In the genomic region with DNA sequence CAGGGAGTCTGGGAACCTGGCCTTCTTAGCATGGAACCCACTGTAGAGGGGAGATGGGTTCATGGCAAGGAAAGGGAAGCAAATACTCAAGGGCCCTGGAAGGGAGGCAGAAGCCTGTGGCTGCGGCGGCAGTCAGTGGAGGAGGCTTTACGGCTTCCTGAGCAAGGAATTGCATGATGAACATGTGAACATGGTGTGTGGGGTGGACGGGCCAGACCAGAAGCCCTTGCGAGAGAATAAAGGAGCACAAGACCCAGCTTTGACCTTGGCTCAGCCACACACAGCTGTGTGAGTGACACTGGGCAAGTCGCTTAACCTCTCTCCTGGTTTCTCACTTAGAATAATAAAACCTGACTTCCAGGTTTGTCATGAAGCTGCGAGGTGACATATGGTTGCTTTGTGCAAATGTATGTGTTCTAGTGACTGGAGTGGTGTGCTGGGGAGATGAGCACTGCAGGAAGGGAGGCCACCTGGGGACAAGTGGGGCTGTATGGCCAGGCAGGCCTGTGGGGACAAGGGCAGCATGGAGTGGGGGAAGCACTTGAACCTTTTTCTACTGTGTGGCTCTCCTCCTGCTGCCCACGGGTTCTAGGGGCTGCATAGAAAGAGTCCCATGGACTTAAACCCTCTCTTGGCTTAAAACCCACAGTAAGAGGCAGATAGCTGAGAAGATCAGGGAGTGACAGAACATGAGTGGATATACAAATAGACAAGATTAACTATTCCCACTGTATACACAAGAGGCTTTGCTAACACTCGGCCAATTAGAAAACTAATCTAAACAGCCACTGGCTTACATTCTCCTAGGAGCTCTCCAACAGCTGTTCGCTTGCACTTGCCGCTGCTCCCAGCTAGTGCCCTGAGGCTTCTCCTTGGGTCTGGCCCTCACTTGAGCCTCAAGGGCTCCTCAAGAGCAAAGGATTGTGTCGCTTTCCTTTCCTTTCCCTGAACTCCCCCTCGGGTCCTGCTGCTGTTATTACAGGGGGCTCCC, we compare ENCODE assay signal across 17 cellular contexts.
A peak's percentile ranks its signal among the peaks of the same experiment; 100 is the strongest.
DNase-seq lines count a peak whose midpoint lies in the region; ATAC-seq, FAIRE-seq and TF ChIP-seq lines count a peak whose summit lies in the region.
"Had no signal": no experiment of that assay in that cellular context is flagged by ENCODE, and none has a peak within 500 bp of the region (broad histone marks: within the 10 kb centered on the region; RNA-seq: fewer than 3 reads in every experiment).

No MANE protein-coding gene starts in this region.

- H3K27me3 Mint-ChIP-seq in activated CD8-positive, alpha-beta T cell treated with anti-CD3 and anti-CD28 coated beads, Interleukin-2, amount 10 ng/mL, durations not matched to agents 7 days and 5 days (ENCODE audit: low read depth): peaks cover 16% of the 10 kb centered on the region

- in situ Hi-C loops in HepG2 (cut with HindIII; ENCODE audit: extremely low pct_ligation_motif_present, low pct_unique_long_range_greater_than_20kb): no loop called here

- TF ChIP-seq RAD21 in HepG2 (CRISPR knock-in tag; IDR thresholded peaks at IDR 0.05): no peak

- no peak for TF ChIP-seq POLR2A in HepG2 (IDR thresholded peaks at IDR 0.05; ENCODE audit: insufficient read depth in 1 of 2, low read depth in 2 of 2, low read length in 2 of 2)
- no peak for TF ChIP-seq POLR2A in uterus (IDR thresholded peaks at IDR 0.05)

- H3K4me1 Mint-ChIP-seq in activated CD8-positive, alpha-beta T cell treated with anti-CD3 and anti-CD28 coated beads, Interleukin-2, amount 10 ng/mL, durations not matched to agents 7 days and 5 days (ENCODE audit: low read depth): no peaks in the 10 kb centered on the region
- H3K4me1 Mint-ChIP-seq: activated T-helper 17 cell treated with anti-CD3 and anti-CD28 coated beads, Interleukin-2, amount 50 U/mL, for 72 hours had no signal

- ATAC-seq in Right ventricle myocardium superior (ENCODE audit: poor library complexity) (peak; percentile 39), HepG2 (no peak; the same call in 2 of the 3 replicates), omental fat pad (ENCODE audit: low FRiP score) (no peak)
- ATAC-seq in activated CD8-positive, alpha-beta T cell treated with anti-CD3 and anti-CD28 coated beads, Interleukin-2, amount 10 ng/mL, durations not matched to agents 7 days and 5 days: no peak
- ATAC-seq: activated T-helper 17 cell treated with anti-CD3 and anti-CD28 coated beads, Interleukin-2, amount 50 U/mL, for 72 hours; T-helper 17 cell had no signal

- H3K36me3 Mint-ChIP-seq in activated CD8-positive, alpha-beta T cell treated with anti-CD3 and anti-CD28 coated beads, Interleukin-2, amount 10 ng/mL, durations not matched to agents 7 days and 5 days (ENCODE audit: low read depth): no peaks in the 10 kb centered on the region

- no peaks in the 10 kb centered on the region for H3K36me3 ChIP-seq in HepG2 (replicated peaks in 1 of 2; ENCODE audit: control insufficient read depth in 1 of 2, insufficient read depth in 2 of 2, low read length in 2 of 2)
- H3K36me3 ChIP-seq in uterus: no peaks in the 10 kb centered on the region
- H3K36me3 ChIP-seq: neutrophil, stomach had no signal

- H3K27me3 ChIP-seq in HepG2 (ENCODE audit: control insufficient read depth in 1 of 2, insufficient read depth in 2 of 2, low read length in 2 of 2) (no peaks in the 10 kb centered on the region), uterus (no peaks in the 10 kb centered on the region)

- no peak overlapping the region for H3K4me3 Mint-ChIP-seq in activated CD8-positive, alpha-beta T cell treated with anti-CD3 and anti-CD28 coated beads, Interleukin-2, amount 10 ng/mL, durations not matched to agents 7 days and 5 days
- H3K4me3 Mint-ChIP-seq: activated T-helper 17 cell treated with anti-CD3 and anti-CD28 coated beads, Interleukin-2, amount 50 U/mL, for 72 hours; T-helper 17 cell had no signal

- no peaks in the 10 kb centered on the region for H4K20me1 ChIP-seq in HepG2 (ENCODE audit: insufficient read depth, low read length)

- no peaks in the 10 kb centered on the region for H3K79me2 ChIP-seq in HepG2 (ENCODE audit: insufficient read depth, low read length)

- peak overlapping the region; percentile 48 for H3K4me2 ChIP-seq in HepG2 (ENCODE audit: low read depth, low read length)

- H3K9me3 ChIP-seq in HepG2 (ENCODE audit: low read length) (no peaks in the 10 kb centered on the region), uterus (no peaks in the 10 kb centered on the region)
- H3K9me3 ChIP-seq: neutrophil, stomach had no signal

- CTCF ChIA-PET in HepG2 (lab: Yijun Ruan, JAX; ENCODE audit: low intra/inter-chr PET ratio, low total read pairs): no interaction called here
- CTCF ChIA-PET in activated CD8-positive, alpha-beta T cell treated with anti-CD3 and anti-CD28 coated beads, Interleukin-2, amount 10 ng/mL, durations not matched to agents 7 days and 5 days (lab: Charles Lee): no interaction called here

- peaks cover 45% of the 10 kb centered on the region for H3K4me1 ChIP-seq in HepG2 (ENCODE audit: insufficient read depth, low read length)
- H3K4me1 ChIP-seq in uterus: peaks cover 0 to 12% of the 10 kb centered on the region in 2 donors

- H3K27ac Mint-ChIP-seq in activated CD8-positive, alpha-beta T cell treated with anti-CD3 and anti-CD28 coated beads, Interleukin-2, amount 10 ng/mL, durations not matched to agents 7 days and 5 days: no peak overlapping the region
- H3K27ac Mint-ChIP-seq: activated T-helper 17 cell treated with anti-CD3 and anti-CD28 coated beads, Interleukin-2, amount 50 U/mL, for 72 hours; T-helper 17 cell had no signal

- H3K27ac ChIP-seq in HepG2 (ENCODE audit: extremely low read length, insufficient read depth, low read length) (no peak overlapping the region), uterus (peak overlapping the region; percentile 27 to 91)
- H3K27ac ChIP-seq: coronary artery, neutrophil, skin epidermis had no signal

- TF ChIP-seq EP300 in HepG2 (IDR thresholded peaks at IDR 0.05; ENCODE audit: low read depth in 2 of 2, low read length in 2 of 2) (no peak), HepG2 (CRISPR knock-in tag; IDR thresholded peaks at IDR 0.05; ENCODE audit: borderline replicate concordance) (no peak)

- H2AFZ ChIP-seq in HepG2 (ENCODE audit: low read length): no peak overlapping the region

- no peaks in the 10 kb centered on the region for H3K9me3 Mint-ChIP-seq in activated CD8-positive, alpha-beta T cell treated with anti-CD3 and anti-CD28 coated beads, Interleukin-2, amount 10 ng/mL, durations not matched to agents 7 days and 5 days (ENCODE audit: insufficient read depth)
- H3K9me3 Mint-ChIP-seq: activated T-helper 17 cell treated with anti-CD3 and anti-CD28 coated beads, Interleukin-2, amount 50 U/mL, for 72 hours had no signal

- no TSS peak for BruUV-seq in HepG2 (replicated peaks; lab: Mats Ljungman, UMichigan)

- no peak for TF ChIP-seq CTCF in HepG2 (CRISPR knock-in tag; IDR thresholded peaks at IDR 0.05)
- TF ChIP-seq CTCF in uterus (IDR thresholded peaks at IDR 0.05): no peak
- TF ChIP-seq CTCF in omental fat pad (IDR thresholded peaks at IDR 0.05): no peak

- no peak overlapping the region for H3K9ac ChIP-seq in HepG2 (ENCODE audit: insufficient read depth, low read depth, low read length)

- WGBS in HepG2 (ENCODE audit: low lambda C conversion rate): 45% methylated on average over 13 of the region's 13 CpGs

- DNase-seq in Right ventricle myocardium superior: no peak
- DNase-seq in cardiac septum (ENCODE audit: low spot score): no peak
- DNase-seq in NCI-H82 treated with DMSO at 0.1 percent for 48 hours (lab: John Stamatoyannopoulos, UW; ENCODE audit: unreplicated experiment): peak; percentile 93
- DNase-seq in HepG2 (ENCODE audit: low spot score): no peak
- DNase-seq in uterus: no peak
- no peak for DNase-seq in omental fat pad (ENCODE audit: low spot score)
- DNase-seq in superior temporal gyrus (ENCODE audit: extremely low spot score): no peak
- no peak for DNase-seq in activated CD8-positive, alpha-beta T cell treated with anti-CD3 and anti-CD28 coated beads, Interleukin-2, amount 10 ng/mL, durations not matched to agents 7 days and 5 days
- DNase-seq: activated CD4-positive, alpha-beta T cell treated with anti-CD3 and anti-CD28 coated beads, Interleukin-2, amount 50 U/mL, for 1 hour; erythroblast; hippocampal formation; stomach; T-helper 17 cell had no signal

- intact Hi-C loops in Right ventricle myocardium superior (cut with DNase I) (no loop called here), cardiac septum (cut with DNase I) (no loop called here), HepG2 (cut with micrococcal nuclease; ENCODE audit: unreplicated experiment) (no loop called here), uterus (cut with DNase I; ENCODE audit: low total_unique reads) (no loop called here)

- no peak for FAIRE-seq in HepG2 (lab: Jason Lieb, UNC)

- POLR2A ChIA-PET in HepG2 (lab: Yijun Ruan, JAX): no interaction called here
- POLR2A ChIA-PET in activated CD8-positive, alpha-beta T cell treated with anti-CD3 and anti-CD28 coated beads, Interleukin-2, amount 10 ng/mL, durations not matched to agents 7 days and 5 days (lab: Charles Lee): no interaction called here

- H3K4me3 ChIP-seq in HepG2 (replicated peaks in 1 of 3; ENCODE audit: insufficient read depth in 1 of 3, low read depth in 2 of 3, low read length in 3 of 3) (no peak overlapping the region), uterus (no peak overlapping the region)
- H3K4me3 ChIP-seq: coronary artery, skin epidermis, stomach had no signal

TF ChIP-seq in HepG2, 621 proteins besides CTCF, POLR2A, EP300 and RAD21:
- no peak for TF ChIP-seq MAFF (IDR thresholded peaks at IDR 0.05; ENCODE audit: low read depth, low read length)
- no peak for TF ChIP-seq ZNF510 (CRISPR knock-in tag; IDR thresholded peaks at IDR 0.05; ENCODE audit: low read depth)
- TF ChIP-seq ZSCAN25 (CRISPR knock-in tag; IDR thresholded peaks at IDR 0.05): no peak
- TF ChIP-seq ATF7-NPFF (CRISPR knock-in tag; IDR thresholded peaks at IDR 0.05; ENCODE audit: low read depth): no peak
- no peak for TF ChIP-seq DMAP1 (CRISPR knock-in tag; IDR thresholded peaks at IDR 0.05)
- TF ChIP-seq HMGXB4 (CRISPR knock-in tag; IDR thresholded peaks at IDR 0.05; ENCODE audit: borderline replicate concordance in 1 of 2, low read depth in 1 of 2): no peak
- no peak for TF ChIP-seq ZSCAN20 (CRISPR knock-in tag; IDR thresholded peaks at IDR 0.05; ENCODE audit: borderline replicate concordance)
